Comparison of ENCODE assay signal across 1 cellular context in the genomic region with DNA sequence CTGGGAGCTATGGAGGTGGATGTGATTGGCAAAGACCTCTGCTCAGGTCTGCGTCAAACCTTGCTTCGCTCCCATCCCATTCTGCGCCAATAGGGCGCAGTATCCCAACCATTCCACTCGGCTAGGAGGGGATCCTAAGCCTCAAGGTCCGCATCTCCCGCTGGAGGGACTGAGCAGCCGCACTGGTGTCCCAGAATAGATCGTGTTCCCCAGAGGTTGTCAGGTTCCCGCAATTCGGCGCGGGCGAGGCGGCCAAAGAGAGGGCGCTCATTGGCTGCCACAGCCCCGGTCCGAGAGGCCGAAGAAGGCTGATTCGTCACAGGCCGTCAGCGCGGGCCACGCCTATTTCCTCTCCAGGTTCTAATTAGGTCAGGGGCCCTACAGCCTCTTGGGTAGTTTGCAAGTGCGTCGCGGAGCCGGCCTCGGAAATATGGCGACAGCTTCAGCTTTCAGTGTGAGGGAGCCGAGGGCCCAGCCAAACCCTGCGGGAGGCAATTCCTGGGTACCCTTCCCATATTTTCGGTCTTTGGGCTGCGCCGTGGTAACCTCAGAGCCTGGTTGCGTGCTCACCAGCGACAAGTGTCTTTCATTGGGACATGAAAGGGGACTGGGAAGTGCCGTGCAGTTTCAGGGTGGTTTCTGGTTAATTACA.
TF ChIP-seq lines count a peak whose summit lies in the region.

No MANE protein-coding gene starts in this region.

TF ChIP-seq in SK-N-SH, 30 proteins besides CTCF, POLR2A, EP300 and RAD21 (continued from another document):
- TF ChIP-seq, protein P1, sequence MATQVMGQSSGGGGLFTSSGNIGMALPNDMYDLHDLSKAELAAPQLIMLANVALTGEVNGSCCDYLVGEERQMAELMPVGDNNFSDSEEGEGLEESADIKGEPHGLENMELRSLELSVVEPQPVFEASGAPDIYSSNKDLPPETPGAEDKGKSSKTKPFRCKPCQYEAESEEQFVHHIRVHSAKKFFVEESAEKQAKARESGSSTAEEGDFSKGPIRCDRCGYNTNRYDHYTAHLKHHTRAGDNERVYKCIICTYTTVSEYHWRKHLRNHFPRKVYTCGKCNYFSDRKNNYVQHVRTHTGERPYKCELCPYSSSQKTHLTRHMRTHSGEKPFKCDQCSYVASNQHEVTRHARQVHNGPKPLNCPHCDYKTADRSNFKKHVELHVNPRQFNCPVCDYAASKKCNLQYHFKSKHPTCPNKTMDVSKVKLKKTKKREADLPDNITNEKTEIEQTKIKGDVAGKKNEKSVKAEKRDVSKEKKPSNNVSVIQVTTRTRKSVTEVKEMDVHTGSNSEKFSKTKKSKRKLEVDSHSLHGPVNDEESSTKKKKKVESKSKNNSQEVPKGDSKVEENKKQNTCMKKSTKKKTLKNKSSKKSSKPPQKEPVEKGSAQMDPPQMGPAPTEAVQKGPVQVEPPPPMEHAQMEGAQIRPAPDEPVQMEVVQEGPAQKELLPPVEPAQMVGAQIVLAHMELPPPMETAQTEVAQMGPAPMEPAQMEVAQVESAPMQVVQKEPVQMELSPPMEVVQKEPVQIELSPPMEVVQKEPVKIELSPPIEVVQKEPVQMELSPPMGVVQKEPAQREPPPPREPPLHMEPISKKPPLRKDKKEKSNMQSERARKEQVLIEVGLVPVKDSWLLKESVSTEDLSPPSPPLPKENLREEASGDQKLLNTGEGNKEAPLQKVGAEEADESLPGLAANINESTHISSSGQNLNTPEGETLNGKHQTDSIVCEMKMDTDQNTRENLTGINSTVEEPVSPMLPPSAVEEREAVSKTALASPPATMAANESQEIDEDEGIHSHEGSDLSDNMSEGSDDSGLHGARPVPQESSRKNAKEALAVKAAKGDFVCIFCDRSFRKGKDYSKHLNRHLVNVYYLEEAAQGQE (IDR thresholded peaks at IDR 0.05; ENCODE audit: low read depth, low read length): 0 out of 2 replicates have a peak, but pooled peaks have one; percentile 8
- peak; percentile 97 for TF ChIP-seq POLR2AphosphoS5 (IDR thresholded peaks at IDR 0.05; ENCODE audit: low read depth, low read length)
- TF ChIP-seq, protein P2, sequence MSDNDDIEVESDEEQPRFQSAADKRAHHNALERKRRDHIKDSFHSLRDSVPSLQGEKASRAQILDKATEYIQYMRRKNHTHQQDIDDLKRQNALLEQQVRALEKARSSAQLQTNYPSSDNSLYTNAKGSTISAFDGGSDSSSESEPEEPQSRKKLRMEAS (IDR thresholded peaks at IDR 0.05; ENCODE audit: low read depth): peak; percentile 62; the same call in 1 of the 2 replicates
- TF ChIP-seq, protein P3, sequence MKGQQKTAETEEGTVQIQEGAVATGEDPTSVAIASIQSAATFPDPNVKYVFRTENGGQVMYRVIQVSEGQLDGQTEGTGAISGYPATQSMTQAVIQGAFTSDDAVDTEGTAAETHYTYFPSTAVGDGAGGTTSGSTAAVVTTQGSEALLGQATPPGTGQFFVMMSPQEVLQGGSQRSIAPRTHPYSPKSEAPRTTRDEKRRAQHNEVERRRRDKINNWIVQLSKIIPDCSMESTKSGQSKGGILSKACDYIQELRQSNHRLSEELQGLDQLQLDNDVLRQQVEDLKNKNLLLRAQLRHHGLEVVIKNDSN (IDR thresholded peaks at IDR 0.05; ENCODE audit: borderline replicate concordance, low read depth): no peak
- TF ChIP-seq, protein P4, sequence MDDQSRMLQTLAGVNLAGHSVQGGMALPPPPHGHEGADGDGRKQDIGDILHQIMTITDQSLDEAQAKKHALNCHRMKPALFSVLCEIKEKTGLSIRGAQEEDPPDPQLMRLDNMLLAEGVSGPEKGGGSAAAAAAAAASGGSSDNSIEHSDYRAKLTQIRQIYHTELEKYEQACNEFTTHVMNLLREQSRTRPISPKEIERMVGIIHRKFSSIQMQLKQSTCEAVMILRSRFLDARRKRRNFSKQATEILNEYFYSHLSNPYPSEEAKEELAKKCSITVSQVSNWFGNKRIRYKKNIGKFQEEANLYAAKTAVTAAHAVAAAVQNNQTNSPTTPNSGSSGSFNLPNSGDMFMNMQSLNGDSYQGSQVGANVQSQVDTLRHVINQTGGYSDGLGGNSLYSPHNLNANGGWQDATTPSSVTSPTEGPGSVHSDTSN (IDR thresholded peaks at IDR 0.05): no peak
- TF ChIP-seq TAF1 (IDR thresholded peaks at IDR 0.05; ENCODE audit: borderline replicate concordance, low read depth, low read length): peak; percentile 85
- TF ChIP-seq SMC3 (IDR thresholded peaks at IDR 0.05; ENCODE audit: low read depth, low read length): peak; percentile 11; the same call in 1 of the 2 replicates
- TF ChIP-seq NRF1 (IDR thresholded peaks at IDR 0.05; ENCODE audit: low read depth, low read length): peak; percentile 37; the same call in 1 of the 2 replicates
- TF ChIP-seq MXI1 (IDR thresholded peaks at IDR 0.05; ENCODE audit: low read depth, low read length): peak; percentile 74
- no peak for TF ChIP-seq JUND (IDR thresholded peaks at IDR 0.05)
- TF ChIP-seq RCOR1 (IDR thresholded peaks at IDR 0.05; ENCODE audit: low read length): peak; percentile 67
